In genomic region chr1:203299719-203300429, GRCh38 we compare ENCODE assay signal across 10 cellular contexts. TPM values are rescaled to one million over a fixed set of nuclear protein-coding genes. Genes with fewer than 3 reads are reported as not detected.
DNase-seq lines count a peak whose midpoint lies in the region; ATAC-seq and TF ChIP-seq lines count a peak whose summit lies in the region.
"Not testable (repeated sequence)": the region's sequence is repeated elsewhere in the genome, so short reads cannot be mapped to it uniquely, and the experiment has no call there.
"Had no signal": no experiment of that assay in that cellular context is flagged by ENCODE, and none has a peak within 500 bp of the region (broad histone marks: within the 10 kb centered on the region; RNA-seq: fewer than 3 reads in every experiment).

No MANE protein-coding gene starts in this region.

- TF ChIP-seq CTCF in Peyer's patch (IDR thresholded peaks at IDR 0.05); upper lobe of right lung (IDR thresholded peaks at IDR 0.05): not testable (repeated sequence)

- not testable (repeated sequence) for DNase-seq in Peyer's patch; activated naive CD8-positive, alpha-beta T cell treated with anti-CD3 and anti-CD28 coated beads, Interleukin-2, amount 50 U/mL, for 24 hours; natural killer cell treated with Interleukin-12 subunit alpha and Interleukin-12 subunit beta and Interleukin-15 and Interleukin-18, amount 100 ng/mL, for 72 hours (ENCODE audit: low spot score)
- peak; percentile 6 for DNase-seq in upper lobe of right lung

- H3K36me3 ChIP-seq in Peyer's patch, upper lobe of right lung: not testable (repeated sequence)

- H3K27ac ChIP-seq in Peyer's patch, result peak overlapping the region; percentile 5 to 77 (median 38)
- not testable (repeated sequence) for H3K27ac ChIP-seq in upper lobe of right lung

- not testable (repeated sequence) for H3K4me3 Mint-ChIP-seq in activated naive CD8-positive, alpha-beta T cell treated with anti-CD3 and anti-CD28 coated beads, Interleukin-2, amount 50 U/mL, for 24 hours
- peak overlapping the region; percentile 30 for H3K4me3 Mint-ChIP-seq in natural killer cell treated with Interleukin-12 subunit alpha and Interleukin-12 subunit beta and Interleukin-15 and Interleukin-18, amount 100 ng/mL, for 72 hours

- intact Hi-C loops in upper lobe of right lung (cut with DNase I), result not testable (repeated sequence)

- H3K27ac Mint-ChIP-seq in activated naive CD8-positive, alpha-beta T cell treated with anti-CD3 and anti-CD28 coated beads, Interleukin-2, amount 50 U/mL, for 24 hours, result peak overlapping the region; percentile 19
- peak overlapping the region; percentile 21 to 22 for H3K27ac Mint-ChIP-seq in natural killer cell treated with Interleukin-12 subunit alpha and Interleukin-12 subunit beta and Interleukin-15 and Interleukin-18, amount 100 ng/mL, for 72 hours

- H3K9me3 ChIP-seq in Peyer's patch, upper lobe of right lung: not testable (repeated sequence)

- peak overlapping the region; percentile 47; the same call in 1 of the 2 replicates for H3K4me3 ChIP-seq in GM08714 (ENCODE audit: low read length)
- not testable (repeated sequence) for H3K4me3 ChIP-seq in Peyer's patch, upper lobe of right lung

- ATAC-seq in GM21576 (IDR thresholded peaks at IDR 0.05; ENCODE audit: unreplicated experiment), result peak; percentile 34
- ATAC-seq in HG03108 (IDR thresholded peaks at IDR 0.05; ENCODE audit: unreplicated experiment), result peak; percentile 28
- not testable (repeated sequence) for ATAC-seq in activated naive CD8-positive, alpha-beta T cell treated with anti-CD3 and anti-CD28 coated beads, Interleukin-2, amount 50 U/mL, for 24 hours; natural killer cell treated with Interleukin-12 subunit alpha and Interleukin-12 subunit beta and Interleukin-15 and Interleukin-18, amount 100 ng/mL, for 72 hours; upper lobe of right lung

- peaks cover 4 to 13% (median 7%) of the 10 kb centered on the region in 4 donors for H3K4me1 ChIP-seq in Peyer's patch
- H3K4me1 ChIP-seq in upper lobe of right lung, result not testable (repeated sequence)

- in situ Hi-C loops in GM18951 (cut with MboI; ENCODE audit: low sequenced_read_pairs, unreplicated experiment), result not testable (repeated sequence)

- peaks cover 77% of the 10 kb centered on the region for H3K4me1 Mint-ChIP-seq in activated naive CD8-positive, alpha-beta T cell treated with anti-CD3 and anti-CD28 coated beads, Interleukin-2, amount 50 U/mL, for 24 hours
- H3K4me1 Mint-ChIP-seq in natural killer cell treated with Interleukin-12 subunit alpha and Interleukin-12 subunit beta and Interleukin-15 and Interleukin-18, amount 100 ng/mL, for 72 hours (ENCODE audit: low read depth in 2 of 2), result peaks cover 67 to 70% of the 10 kb centered on the region in 2 donors

- not testable (repeated sequence) for H3K27me3 ChIP-seq in Peyer's patch, upper lobe of right lung

- peak; percentile 38 for TF ChIP-seq POLR2A in GM18951 (IDR thresholded peaks at IDR 0.05; ENCODE audit: extremely low read depth, insufficient read depth, insufficient read length)
- TF ChIP-seq POLR2A in Peyer's patch (IDR thresholded peaks at IDR 0.05), result not testable (repeated sequence)

- H3K27me3 Mint-ChIP-seq in activated naive CD8-positive, alpha-beta T cell treated with anti-CD3 and anti-CD28 coated beads, Interleukin-2, amount 50 U/mL, for 24 hours; natural killer cell treated with Interleukin-12 subunit alpha and Interleukin-12 subunit beta and Interleukin-15 and Interleukin-18, amount 100 ng/mL, for 72 hours: not testable (repeated sequence)

- H3K36me3 Mint-ChIP-seq in activated naive CD8-positive, alpha-beta T cell treated with anti-CD3 and anti-CD28 coated beads, Interleukin-2, amount 50 U/mL, for 24 hours (ENCODE audit: low read depth); natural killer cell treated with Interleukin-12 subunit alpha and Interleukin-12 subunit beta and Interleukin-15 and Interleukin-18, amount 100 ng/mL, for 72 hours: not testable (repeated sequence)

- not testable (repeated sequence) for H3K9me3 Mint-ChIP-seq in activated naive CD8-positive, alpha-beta T cell treated with anti-CD3 and anti-CD28 coated beads, Interleukin-2, amount 50 U/mL, for 24 hours; natural killer cell treated with Interleukin-12 subunit alpha and Interleukin-12 subunit beta and Interleukin-15 and Interleukin-18, amount 100 ng/mL, for 72 hours

RNA-seq across cellular contexts. Expression of gene BTG2, which starts 5.4 kb away (rescaled TPM):
- total RNA-seq in Peyer's patch (100 to 1,000 TPM in 1 of 4 donors, 10 to 100 TPM in 3; 45.0 to 129 (median 58.8) TPM), upper lobe of right lung (95.3 TPM)
- 100 to 1,000 TPM in 1 of 2 donors, 10 to 100 TPM in 1; 82.6 to 157 TPM for total RNA-seq in natural killer cell treated with Interleukin-12 subunit alpha and Interleukin-12 subunit beta and Interleukin-15 and Interleukin-18, amount 100 ng/mL, for 72 hours

RNA-seq across cellular contexts. Expression of gene FMOD, which starts 51.0 kb away (rescaled TPM):
- total RNA-seq in Peyer's patch (10 to 100 TPM; 10.5 to 33.8 (median 12.2) TPM), upper lobe of right lung (45.1 TPM)
- not detected for total RNA-seq in natural killer cell treated with Interleukin-12 subunit alpha and Interleukin-12 subunit beta and Interleukin-15 and Interleukin-18, amount 100 ng/mL, for 72 hours
- total RNA-seq: astrocyte, osteocyte had no signal

Comparison
In these comparisons a context has a peak if more than half of its experiments do, and no peak if none do; other contexts are left out.
1. RNA of gene FMOD, which starts 51.0 kb away (total RNA-seq): 45.1 TPM in upper lobe of right lung (single experiment) and 10.5 to 33.8 TPM in Peyer's patch; not detected in natural killer cell treated with Interleukin-12 subunit alpha and Interleukin-12 subunit beta and Interleukin-15 and Interleukin-18, amount 100 ng/mL, for 72 hours; every median in the first group is over 10 times any median in the second.